In the genomic region with DNA sequence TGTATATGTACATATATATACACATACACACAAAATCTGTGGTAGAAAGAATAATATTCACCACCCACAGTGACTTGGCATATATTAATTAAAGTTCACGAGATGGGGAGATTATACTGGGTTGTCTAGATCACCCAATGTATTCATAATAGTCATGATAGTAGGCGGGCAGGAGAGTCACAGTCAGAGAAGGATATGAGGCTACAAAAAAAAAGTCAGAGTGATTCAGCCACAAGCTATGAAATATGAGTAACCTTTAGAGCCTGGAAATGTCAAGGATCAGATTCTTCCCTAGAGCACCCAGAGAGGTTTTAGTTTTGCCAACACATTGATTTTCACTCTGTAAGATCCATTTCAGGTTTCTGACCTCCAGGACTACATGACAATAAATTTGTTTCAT, we compare ENCODE assay signal across 19 cellular contexts.
A peak's percentile ranks its signal among the peaks of the same experiment; 100 is the strongest.
DNase-seq lines count a peak whose midpoint lies in the region; ATAC-seq, FAIRE-seq and TF ChIP-seq lines count a peak whose summit lies in the region.
"Had no signal": no experiment of that assay in that cellular context is flagged by ENCODE, and none has a peak within 500 bp of the region (broad histone marks: within the 10 kb centered on the region; RNA-seq: fewer than 3 reads in every experiment).

No MANE protein-coding gene starts in this region.

- no peak overlapping the region for H3K4me3 ChIP-seq in mesenchymal stem cell (ENCODE audit: insufficient read depth in 1 of 2, low read depth in 1 of 2, low read length in 2 of 2)
- H3K4me3 ChIP-seq: stomach had no signal

- no peak overlapping the region for H2BK12ac ChIP-seq in mesenchymal stem cell (ENCODE audit: low read length in 2 of 2)

- H3K4ac ChIP-seq in mesenchymal stem cell (ENCODE audit: low read depth in 1 of 2, low read length in 2 of 2) = no peak overlapping the region

- no peak overlapping the region for H4K8ac ChIP-seq in mesenchymal stem cell (ENCODE audit: low read length)

- no peak overlapping the region for H2BK15ac ChIP-seq in mesenchymal stem cell (ENCODE audit: low read depth, poor library complexity, severe bottlenecking)

- no peak overlapping the region for H3K9ac ChIP-seq in mesenchymal stem cell (ENCODE audit: low read length)

- H3K79me1 ChIP-seq in mesenchymal stem cell (replicated peaks; ENCODE audit: low read length, poor library complexity, severe bottlenecking) = no peaks in the 10 kb centered on the region

- FAIRE-seq in HTR-8/SVneo (lab: Jason Lieb, UNC) = no peak
- FAIRE-seq: GM12892, keratinocyte had no signal

- H3K23ac ChIP-seq in mesenchymal stem cell (ENCODE audit: low read length in 2 of 2) = no peak overlapping the region

- no peaks in the 10 kb centered on the region for H3K36me3 ChIP-seq in mesenchymal stem cell (ENCODE audit: control insufficient read depth in 1 of 2, insufficient read depth in 2 of 2, low read depth in 1 of 2, low read length in 2 of 2)
- H3K36me3 ChIP-seq: stomach had no signal

- H3K27me3 ChIP-seq in foreskin keratinocyte = no peaks in the 10 kb centered on the region
- no peaks in the 10 kb centered on the region for H3K27me3 ChIP-seq in mesenchymal stem cell (ENCODE audit: control insufficient read depth in 1 of 2, insufficient read depth in 1 of 2, low read length in 2 of 2)
- H3K27me3 ChIP-seq: stomach had no signal

- WGBS in mesenchymal stem cell = 40% methylated on average over 2 of the region's 2 CpGs

- no peak overlapping the region for H3K14ac ChIP-seq in mesenchymal stem cell (ENCODE audit: low read length in 2 of 2)

- H3K4me2 ChIP-seq in mesenchymal stem cell (ENCODE audit: low read length, poor library complexity, severe bottlenecking) = no peak overlapping the region

- DNase-seq in HTR-8/SVneo (ENCODE audit: insufficient read length, low spot score) = peak; percentile 36
- DNase-seq in T1000 (lab: John Stamatoyannopoulos, UW) = peak; percentile 9
- peak; percentile 69 to 85 for DNase-seq in foreskin keratinocyte
- DNase-seq in stromal cell of bone marrow (ENCODE audit: low read depth) = peak; percentile 22
- DNase-seq in mesenchymal stem cell = no peak
- no peak for DNase-seq in DMS153 treated with DMSO at 0.1 percent for 48 hours (lab: John Stamatoyannopoulos, UW; ENCODE audit: unreplicated experiment)
- DNase-seq: activated CD4-positive, alpha-beta T cell treated with anti-CD3 and anti-CD28 coated beads for 4 hours; activated naive CD8-positive, alpha-beta T cell treated with anti-CD3 and anti-CD28 coated beads, Interleukin-2, amount 10 ng/mL, durations not matched to agents 7 days and 5 days; CD4-positive, CD25-positive, alpha-beta regulatory T cell; cerebellar nuclear complex; head of caudate nucleus; NCI-H1694 treated with DMSO at 0.1 percent for 48 hours; NCI-H69; stimulated activated CD4-positive, alpha-beta T cell treated with anti-CD3 and anti-CD28 coated beads, Interleukin-15, amount 100 ng/mL, for 24 hours; stomach; T-helper 17 cell had no signal

- no peaks in the 10 kb centered on the region for H3K4me1 ChIP-seq in foreskin keratinocyte
- no peaks in the 10 kb centered on the region for H3K4me1 ChIP-seq in mesenchymal stem cell (ENCODE audit: control insufficient read depth, insufficient read depth, low read depth, low read length)
- H3K4me1 ChIP-seq: stomach had no signal

- H4K91ac ChIP-seq in mesenchymal stem cell (ENCODE audit: low read length) = no peak overlapping the region

- no peak overlapping the region for H2BK120ac ChIP-seq in mesenchymal stem cell (ENCODE audit: low read depth, low read length)

- no peak for TF ChIP-seq CTCF in foreskin keratinocyte (conservative IDR thresholded peaks at IDR 0.05)

- no peak overlapping the region for H2AFZ ChIP-seq in mesenchymal stem cell (ENCODE audit: low read depth, low read length)

- H3K9me3 ChIP-seq in mesenchymal stem cell (ENCODE audit: control insufficient read depth, low read length) = no peaks in the 10 kb centered on the region
- H3K9me3 ChIP-seq: stomach had no signal

- no peak overlapping the region for H2BK5ac ChIP-seq in mesenchymal stem cell (ENCODE audit: low read depth, low read length, poor library complexity, severe bottlenecking)

- no peak overlapping the region for H2AK5ac ChIP-seq in mesenchymal stem cell (ENCODE audit: low read length, severe bottlenecking)

- H3K27ac ChIP-seq in foreskin keratinocyte = no peak overlapping the region
- H3K27ac ChIP-seq in mesenchymal stem cell (ENCODE audit: low read length, poor library complexity, severe bottlenecking) = no peak overlapping the region
- H3K27ac ChIP-seq: stomach had no signal

- no peak overlapping the region for H3K18ac ChIP-seq in mesenchymal stem cell (ENCODE audit: low read depth in 1 of 2, low read length in 2 of 2)

- ATAC-seq in foreskin keratinocyte (peak; percentile 100), HG02642 (IDR thresholded peaks at IDR 0.05; ENCODE audit: poor library complexity, unreplicated experiment) (no peak)
- ATAC-seq: T-helper 17 cell had no signal

Comparison
In these comparisons a context has a peak if more than half of its experiments do, and no peak if none do; other contexts are left out.
1. DNase-seq: peak in HTR-8/SVneo (single experiment), T1000 (single experiment), foreskin keratinocyte (2 of 2) and stromal cell of bone marrow (single experiment); none in mesenchymal stem cell (single experiment) and DMS153 treated with DMSO at 0.1 percent for 48 hours (single experiment).